ENCODE assay signal across 30 cellular contexts in the genomic region with DNA sequence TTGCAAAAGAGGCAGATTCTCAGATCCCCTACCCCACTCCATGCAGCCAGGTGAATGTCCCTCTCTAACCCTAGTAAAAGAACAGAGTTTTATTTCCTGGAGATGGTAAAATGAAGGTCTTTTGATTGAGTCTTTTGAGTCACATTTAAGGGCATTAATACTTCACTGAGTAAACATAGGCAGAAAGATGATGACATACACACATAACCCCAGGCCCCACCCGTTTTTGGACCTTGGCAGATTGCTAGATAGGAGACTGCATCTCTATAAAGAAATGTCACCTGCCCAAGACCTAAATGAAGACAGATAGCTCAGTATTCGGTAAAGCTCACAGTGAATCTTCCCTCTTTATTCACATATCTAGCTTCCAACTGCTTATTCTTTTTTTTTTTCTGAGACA. TPM values are rescaled to one million over a fixed set of nuclear protein-coding genes. Genes with fewer than 3 reads are reported as not detected.
A peak's percentile ranks its signal among the peaks of the same experiment; 100 is the strongest.
DNase-seq lines count a peak whose midpoint lies in the region; ATAC-seq, FAIRE-seq and TF ChIP-seq lines count a peak whose summit lies in the region.
"Had no signal": no experiment of that assay in that cellular context is flagged by ENCODE, and none has a peak within 500 bp of the region (broad histone marks: within the 10 kb centered on the region; RNA-seq: fewer than 3 reads in every experiment).

No MANE protein-coding gene starts in this region.

- TF ChIP-seq EP300 in A549 (IDR thresholded peaks at IDR 0.05), result no peak

- H3K27me3 ChIP-seq in adipocyte (replicated peaks; ENCODE audit: control insufficient read depth, insufficient read depth, low read length), result no peaks in the 10 kb centered on the region
- H3K27me3 ChIP-seq: BLaER1, gastroesophageal sphincter, hepatocyte, neutrophil, tibial artery had no signal

- TF ChIP-seq CTCF in A549 (IDR thresholded peaks at IDR 0.05), result no peak

- TF ChIP-seq RAD21 in A549 (conservative IDR thresholded peaks at IDR 0.05 in 1 of 2, IDR thresholded peaks at IDR 0.05 in 1 of 2), result no peak

- WGBS in A549 (ENCODE audit: missing lambda C conversion rate), result 29% methylated on average over 2 of the region's 2 CpGs

- DNase-seq in A549 (ENCODE audit: low read depth in 1 of 2, low spot score in 1 of 2), result peak in 1 of 2 experiments; percentile 35
- peak; percentile 20 for DNase-seq in HT-29 (ENCODE audit: low spot score)
- peak; percentile 7 for DNase-seq in adipocyte (ENCODE audit: low read depth)
- peak; percentile 3 for DNase-seq in fibroblast of peridontal ligament (ENCODE audit: extremely low read depth)
- no peak for DNase-seq in putamen (ENCODE audit: low spot score)
- DNase-seq in retina, result no peak
- no peak for DNase-seq in superior temporal gyrus (ENCODE audit: extremely low spot score)
- no peak for DNase-seq in amniotic stem cell (lab: John Stamatoyannopoulos, UW)
- DNase-seq: activated CD4-positive, alpha-beta T cell treated with anti-CD3 and anti-CD28 coated beads, Interleukin-2, amount 10 ng/mL, durations not matched to agents 7 days and 5 days; activated naive CD4-positive, alpha-beta T cell treated with Interleukin-2 at 50 U/mL for 16 hours; activated T-cell treated with anti-CD3 and anti-CD28 coated beads, Interleukin-2, amount 50 U/mL, for 72 hours; COR-L47; DND-41; endodermal cell; NCI-H1048; NCI-H1694 treated with DMSO at 0.1 percent for 48 hours; NCI-H524 treated with DMSO at 0.1 percent for 48 hours; NK-92 treated with Interleukin-12 subunit alpha and Interleukin-12 subunit beta, amount 100 ng/mL, for 24 hours; psoas muscle; SIG-M5; stimulated activated naive CD8-positive, alpha-beta T cell treated with anti-CD3 and anti-CD28 coated beads, Interleukin-15, amount 100 ng/mL, for 72 hours; SW 1271; T1000; tibial artery had no signal

- no peak for FAIRE-seq in A549 (lab: Jason Lieb, UNC)
- FAIRE-seq: RCC 7860 had no signal

- peak overlapping the region; percentile 29 to 33; a peak in 4 of 6 replicates for H3K27ac ChIP-seq in A549
- H3K27ac ChIP-seq: BLaER1, coronary artery, gastroesophageal sphincter, hepatocyte, neutrophil, psoas muscle, tibial artery had no signal

- no peaks in the 10 kb centered on the region for H3K36me3 ChIP-seq in adipocyte (ENCODE audit: control insufficient read depth, insufficient read depth, low read length, severe bottlenecking)
- H3K36me3 ChIP-seq: BLaER1, neutrophil had no signal

- CTCF ChIA-PET in A549 (lab: Yijun Ruan, JAX), result interaction anchor here (0.5 to 1.5 kb wide), 3 partner anchors 10 to 281 kb away, joined by 3 to 7 read pairs (median 4); no protein-coding TSS in a partner anchor

- peak overlapping the region; percentile 50 for H3K4me2 ChIP-seq in A549
- H3K4me2 ChIP-seq: BLaER1, hepatocyte had no signal

- no peak overlapping the region for H3K9ac ChIP-seq in adipocyte (ENCODE audit: low read length)
- H3K9ac ChIP-seq: BLaER1 had no signal

- no peak overlapping the region for H3K4me3 ChIP-seq in A549
- no peak overlapping the region for H3K4me3 ChIP-seq in adipocyte (ENCODE audit: low read length)
- H3K4me3 ChIP-seq: BLaER1, coronary artery, gastroesophageal sphincter, hepatocyte, psoas muscle, tibial artery had no signal

- POLR2A ChIA-PET in A549 (lab: Yijun Ruan, JAX), result no interaction called here

- TF ChIP-seq POLR2A in A549 (IDR thresholded peaks at IDR 0.05; ENCODE audit: low read length), result no peak

- H3K4me1 ChIP-seq in A549, result peaks cover 9% of the 10 kb centered on the region
- H3K4me1 ChIP-seq in adipocyte (ENCODE audit: control insufficient read depth, insufficient read depth, low read length), result no peaks in the 10 kb centered on the region
- H3K4me1 ChIP-seq: BLaER1, gastroesophageal sphincter, psoas muscle, tibial artery had no signal

- H3K9me3 ChIP-seq in A549 (peaks cover 17% of the 10 kb centered on the region), adipocyte (ENCODE audit: control insufficient read depth, low read length) (peaks cover 18% of the 10 kb centered on the region)
- H3K9me3 ChIP-seq: gastroesophageal sphincter, neutrophil had no signal

- peak in 1 of 2 experiments; percentile 66; a peak in 5 of 6 replicates for ATAC-seq in A549
- ATAC-seq: activated T-cell treated with anti-CD3 and anti-CD28 coated beads, Interleukin-2, amount 50 U/mL, for 72 hours; gastroesophageal sphincter; psoas muscle; stimulated activated naive CD8-positive, alpha-beta T cell treated with anti-CD3 and anti-CD28 coated beads, Interleukin-15, amount 100 ng/mL, for 72 hours had no signal

TF ChIP-seq in A549, 52 proteins besides CTCF, POLR2A, EP300 and RAD21:
- no peak for TF ChIP-seq JUNB (IDR thresholded peaks at IDR 0.05)
- TF ChIP-seq PHF8 (IDR thresholded peaks at IDR 0.05; ENCODE audit: borderline replicate concordance, low read depth), result no peak
- no peak for TF ChIP-seq TP53 (CRISPR knock-in tag; IDR thresholded peaks at IDR 0.05)

RNA-seq across cellular contexts. Expression of a gene that starts 28.3 kb away (rescaled TPM):
- 41.7 and 42.5 TPM in 2 replicates for polyA plus RNA-seq in A549 (2011; rRNA removed)
- polyA plus RNA-seq in A549 (2012; cell fraction: cytosol; rRNA removed), result 11.5 and 12.3 TPM in 2 replicates
- 5.8 and 5.9 TPM in 2 replicates for polyA plus RNA-seq in A549 (2012; cell fraction: nucleus; rRNA removed)
- 13.8 to 18.5 TPM (median 17.4 TPM) in 3 replicates for polyA plus RNA-seq in A549 (2017; fragmentation: RNase III; extraction: RNeasy Plus Mini Kit Qiagen cat#74134 plus additional on column Dnase treatment)
- polyA minus RNA-seq in A549 (2011; rRNA and poly(A)+ RNA removed), result 29.0 and 41.0 TPM in 2 replicates
- total RNA-seq in HT-29 (2014; rRNA removed; shearing (Covaris generic)), result 19.8 and 22.5 TPM in 2 replicates

RNA-seq across cellular contexts. Expression of a gene that starts 28.8 kb away (rescaled TPM):
- polyA plus RNA-seq in A549 (2011; rRNA removed), result 8.3 and 9.3 TPM in 2 replicates
- 1.5 and 1.7 TPM in 2 replicates for polyA plus RNA-seq in A549 (2012; cell fraction: cytosol; rRNA removed)
- 0.50 and 1.3 TPM in 2 replicates for polyA plus RNA-seq in A549 (2012; cell fraction: nucleus; rRNA removed)
- 2.7 to 3.6 TPM (median 3.3 TPM) in 3 replicates for polyA plus RNA-seq in A549 (2017; fragmentation: RNase III; extraction: RNeasy Plus Mini Kit Qiagen cat#74134 plus additional on column Dnase treatment)
- polyA minus RNA-seq in A549 (2011; rRNA and poly(A)+ RNA removed), result 3.2 and 4.5 TPM in 2 replicates
- 1.3 and 2.2 TPM in 2 replicates for total RNA-seq in HT-29 (2014; rRNA removed; shearing (Covaris generic))

Comparison
In these comparisons a context has a peak if more than half of its experiments do, and no peak if none do; other contexts are left out.
1. DNase-seq: peak in HT-29 (single experiment), adipocyte (single experiment) and fibroblast of peridontal ligament (single experiment); none in putamen (single experiment), retina (single experiment), superior temporal gyrus (single experiment) and amniotic stem cell (single experiment).